ENCODE assay signal across 9 cellular contexts in the genomic region with DNA sequence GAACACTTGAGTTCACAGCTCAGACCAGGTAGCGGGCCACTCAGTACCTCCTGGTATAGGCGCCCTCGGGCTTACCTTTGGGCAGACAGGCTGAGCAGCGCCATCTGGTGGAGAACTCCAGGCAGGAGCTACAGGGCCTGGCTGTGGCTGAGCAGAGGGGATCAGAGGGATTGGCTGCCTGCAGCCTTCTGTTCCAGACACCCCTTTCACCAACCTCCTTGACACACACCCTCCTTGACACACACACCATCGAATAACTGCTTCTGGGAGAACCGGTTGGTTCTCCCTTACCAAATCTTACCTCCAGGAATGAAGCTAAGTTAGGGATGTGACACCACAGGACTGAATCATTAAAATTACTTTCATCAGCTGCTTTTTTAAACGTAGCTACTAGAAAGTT. TPM values are rescaled to one million over a fixed set of nuclear protein-coding genes. Genes with fewer than 3 reads are reported as not detected.
DNase-seq lines count a peak whose midpoint lies in the region; ATAC-seq lines count a peak whose summit lies in the region.
"Had no signal": no experiment of that assay in that cellular context is flagged by ENCODE, and none has a peak within 500 bp of the region (broad histone marks: within the 10 kb centered on the region; RNA-seq: fewer than 3 reads in every experiment).

No MANE protein-coding gene starts in this region.

- DNase-seq in DMS114 treated with DMSO at 0.1 percent for 48 hours (lab: John Stamatoyannopoulos, UW; ENCODE audit: unreplicated experiment): peak; percentile 24
- peak; percentile 81 for DNase-seq in HT-29 (ENCODE audit: low spot score)
- peak; percentile 46 to 48 for DNase-seq in NOMO-1 (lab: John Stamatoyannopoulos, UW; ENCODE audit: unreplicated experiment in 2 of 2)
- peak; percentile 93 for DNase-seq in activated CD8-positive, alpha-beta memory T cell treated with anti-CD3 and anti-CD28 coated beads for 24 hours
- DNase-seq in effector memory CD4-positive, alpha-beta T cell: peak; percentile 62 to 77 (median 65)
- DNase-seq in mesenchymal stem cell: peak; percentile 61
- peak; percentile 67 to 73 for DNase-seq in stimulated activated CD8-positive, alpha-beta memory T cell treated with anti-CD3 and anti-CD28 coated beads, Interleukin-15, amount 100 ng/mL, for 48 hours (ENCODE audit: low read depth in 2 of 2)

- no peak overlapping the region for H3K18ac ChIP-seq in mesenchymal stem cell (ENCODE audit: low read depth in 1 of 2, low read length in 2 of 2)

- no peak overlapping the region for H3K4ac ChIP-seq in mesenchymal stem cell (ENCODE audit: low read depth in 1 of 2, low read length in 2 of 2)

- no peak overlapping the region for H2BK12ac ChIP-seq in mesenchymal stem cell (ENCODE audit: low read length in 2 of 2)

- WGBS in mesenchymal stem cell: 15% methylated on average over 6 of the region's 7 CpGs

- ATAC-seq in GM19452 (IDR thresholded peaks at IDR 0.05; ENCODE audit: unreplicated experiment): no peak

- H3K79me1 ChIP-seq in mesenchymal stem cell (replicated peaks; ENCODE audit: low read length, poor library complexity, severe bottlenecking): no peaks in the 10 kb centered on the region

- no peak overlapping the region for H3K4me3 ChIP-seq in effector memory CD4-positive, alpha-beta T cell (ENCODE audit: insufficient read depth, low read depth, low read length, poor library complexity, severe bottlenecking)
- no peak overlapping the region for H3K4me3 ChIP-seq in mesenchymal stem cell (ENCODE audit: insufficient read depth in 1 of 2, low read depth in 1 of 2, low read length in 2 of 2)

- H4K8ac ChIP-seq in mesenchymal stem cell (ENCODE audit: low read length): no peak overlapping the region

- no peak overlapping the region for H4K91ac ChIP-seq in mesenchymal stem cell (ENCODE audit: low read length)

- H3K23ac ChIP-seq in mesenchymal stem cell (ENCODE audit: low read length in 2 of 2): no peak overlapping the region

- no peak overlapping the region for H2BK5ac ChIP-seq in mesenchymal stem cell (ENCODE audit: low read depth, low read length, poor library complexity, severe bottlenecking)

- no peak overlapping the region for H3K4me2 ChIP-seq in mesenchymal stem cell (ENCODE audit: low read length, poor library complexity, severe bottlenecking)

- no peak overlapping the region for H3K27ac ChIP-seq in effector memory CD4-positive, alpha-beta T cell (ENCODE audit: insufficient read depth, low read length, poor library complexity, severe bottlenecking)
- no peak overlapping the region for H3K27ac ChIP-seq in mesenchymal stem cell (ENCODE audit: low read length, poor library complexity, severe bottlenecking)

- H2BK120ac ChIP-seq in mesenchymal stem cell (ENCODE audit: low read depth, low read length): no peak overlapping the region

- H2BK15ac ChIP-seq in mesenchymal stem cell (ENCODE audit: low read depth, poor library complexity, severe bottlenecking): no peak overlapping the region

- H2AK5ac ChIP-seq in mesenchymal stem cell (ENCODE audit: low read length, severe bottlenecking): no peak overlapping the region

- H3K36me3 ChIP-seq in effector memory CD4-positive, alpha-beta T cell (ENCODE audit: control insufficient read depth, insufficient read depth, low read length): no peaks in the 10 kb centered on the region
- H3K36me3 ChIP-seq in mesenchymal stem cell (ENCODE audit: control insufficient read depth in 1 of 2, insufficient read depth in 2 of 2, low read depth in 1 of 2, low read length in 2 of 2): no peaks in the 10 kb centered on the region

- H3K14ac ChIP-seq in mesenchymal stem cell (ENCODE audit: low read length in 2 of 2): no peak overlapping the region

- no peak overlapping the region for H3K9ac ChIP-seq in mesenchymal stem cell (ENCODE audit: low read length)

- no peaks in the 10 kb centered on the region for H3K9me3 ChIP-seq in effector memory CD4-positive, alpha-beta T cell (ENCODE audit: control insufficient read depth, low read length)
- no peaks in the 10 kb centered on the region for H3K9me3 ChIP-seq in mesenchymal stem cell (ENCODE audit: control insufficient read depth, low read length)

- no peaks in the 10 kb centered on the region for H3K4me1 ChIP-seq in effector memory CD4-positive, alpha-beta T cell (ENCODE audit: control insufficient read depth, insufficient read depth, low read length, poor library complexity, severe bottlenecking)
- H3K4me1 ChIP-seq in mesenchymal stem cell (ENCODE audit: control insufficient read depth, insufficient read depth, low read depth, low read length): no peaks in the 10 kb centered on the region

- H3K27me3 ChIP-seq in effector memory CD4-positive, alpha-beta T cell (replicated peaks; ENCODE audit: control insufficient read depth, insufficient read depth, low read length, poor library complexity, severe bottlenecking): peaks cover 7% of the 10 kb centered on the region
- peaks cover 69 to 78% of the 10 kb centered on the region in 2 experiments for H3K27me3 ChIP-seq in mesenchymal stem cell (ENCODE audit: control insufficient read depth in 1 of 2, insufficient read depth in 1 of 2, low read length in 2 of 2)

- H2AFZ ChIP-seq in mesenchymal stem cell (ENCODE audit: low read depth, low read length): no peak overlapping the region

RNA-seq across cellular contexts. Expression of a gene that starts 6.5 kb away (rescaled TPM):
- not detected in 2 replicates for total RNA-seq in HT-29 (2014; rRNA removed; shearing (Covaris generic))
- polyA plus RNA-seq in mesenchymal stem cell (2013, experiment 1 of 2): not detected
- polyA plus RNA-seq in mesenchymal stem cell (2013, experiment 2 of 2): not detected
- total RNA-seq: T-helper 1 cell treated with Interleukin-12 subunit alpha and Interleukin-12 subunit beta and Interleukin-4 antibody, amounts not matched to agents 30 ng/mL and 1 ng/mL, for 36 hours had no signal

RNA-seq across cellular contexts. Expression of a gene that starts 15.0 kb away (rescaled TPM):
- 36.0 and 43.9 TPM in 2 replicates for total RNA-seq in HT-29 (2014; rRNA removed; shearing (Covaris generic))
- 40.4 TPM for polyA plus RNA-seq in mesenchymal stem cell (2013, experiment 1 of 2)
- polyA plus RNA-seq in mesenchymal stem cell (2013, experiment 2 of 2): 38.8 TPM

RNA-seq across cellular contexts. Expression of a gene that starts 44.6 kb away (rescaled TPM):
- not detected in 2 replicates for total RNA-seq in HT-29 (2014; rRNA removed; shearing (Covaris generic))
- not detected for polyA plus RNA-seq in mesenchymal stem cell (2013, experiment 1 of 2)
- not detected for polyA plus RNA-seq in mesenchymal stem cell (2013, experiment 2 of 2)
- total RNA-seq: T-helper 1 cell treated with Interleukin-12 subunit alpha and Interleukin-12 subunit beta and Interleukin-4 antibody, amounts not matched to agents 30 ng/mL and 1 ng/mL, for 36 hours had no signal

RNA-seq across cellular contexts. Expression of a gene that starts 55.1 kb away (rescaled TPM):
- total RNA-seq in HT-29 (2014; rRNA removed; shearing (Covaris generic)): 449 and 531 TPM in 2 replicates
- 370 TPM for polyA plus RNA-seq in mesenchymal stem cell (2013, experiment 1 of 2)
- polyA plus RNA-seq in mesenchymal stem cell (2013, experiment 2 of 2): 378 TPM

Comparison
In these comparisons a context has a peak if more than half of its experiments do, and no peak if none do; other contexts are left out.
1. DNase-seq: peak in every context shown above with its lines; median percentile 93 in activated CD8-positive, alpha-beta memory T cell treated with anti-CD3 and anti-CD28 coated beads for 24 hours; 81 in HT-29; 70 in stimulated activated CD8-positive, alpha-beta memory T cell treated with anti-CD3 and anti-CD28 coated beads, Interleukin-15, amount 100 ng/mL, for 48 hours; 65 in effector memory CD4-positive, alpha-beta T cell; 61 in mesenchymal stem cell; 47 in NOMO-1; 24 in DMS114 treated with DMSO at 0.1 percent for 48 hours.